In genomic region chr6:160991411-160992322, GRCh38 we compare ENCODE assay signal across 1 cellular context.
TF ChIP-seq lines count a peak whose summit lies in the region.

A gene with protein sequence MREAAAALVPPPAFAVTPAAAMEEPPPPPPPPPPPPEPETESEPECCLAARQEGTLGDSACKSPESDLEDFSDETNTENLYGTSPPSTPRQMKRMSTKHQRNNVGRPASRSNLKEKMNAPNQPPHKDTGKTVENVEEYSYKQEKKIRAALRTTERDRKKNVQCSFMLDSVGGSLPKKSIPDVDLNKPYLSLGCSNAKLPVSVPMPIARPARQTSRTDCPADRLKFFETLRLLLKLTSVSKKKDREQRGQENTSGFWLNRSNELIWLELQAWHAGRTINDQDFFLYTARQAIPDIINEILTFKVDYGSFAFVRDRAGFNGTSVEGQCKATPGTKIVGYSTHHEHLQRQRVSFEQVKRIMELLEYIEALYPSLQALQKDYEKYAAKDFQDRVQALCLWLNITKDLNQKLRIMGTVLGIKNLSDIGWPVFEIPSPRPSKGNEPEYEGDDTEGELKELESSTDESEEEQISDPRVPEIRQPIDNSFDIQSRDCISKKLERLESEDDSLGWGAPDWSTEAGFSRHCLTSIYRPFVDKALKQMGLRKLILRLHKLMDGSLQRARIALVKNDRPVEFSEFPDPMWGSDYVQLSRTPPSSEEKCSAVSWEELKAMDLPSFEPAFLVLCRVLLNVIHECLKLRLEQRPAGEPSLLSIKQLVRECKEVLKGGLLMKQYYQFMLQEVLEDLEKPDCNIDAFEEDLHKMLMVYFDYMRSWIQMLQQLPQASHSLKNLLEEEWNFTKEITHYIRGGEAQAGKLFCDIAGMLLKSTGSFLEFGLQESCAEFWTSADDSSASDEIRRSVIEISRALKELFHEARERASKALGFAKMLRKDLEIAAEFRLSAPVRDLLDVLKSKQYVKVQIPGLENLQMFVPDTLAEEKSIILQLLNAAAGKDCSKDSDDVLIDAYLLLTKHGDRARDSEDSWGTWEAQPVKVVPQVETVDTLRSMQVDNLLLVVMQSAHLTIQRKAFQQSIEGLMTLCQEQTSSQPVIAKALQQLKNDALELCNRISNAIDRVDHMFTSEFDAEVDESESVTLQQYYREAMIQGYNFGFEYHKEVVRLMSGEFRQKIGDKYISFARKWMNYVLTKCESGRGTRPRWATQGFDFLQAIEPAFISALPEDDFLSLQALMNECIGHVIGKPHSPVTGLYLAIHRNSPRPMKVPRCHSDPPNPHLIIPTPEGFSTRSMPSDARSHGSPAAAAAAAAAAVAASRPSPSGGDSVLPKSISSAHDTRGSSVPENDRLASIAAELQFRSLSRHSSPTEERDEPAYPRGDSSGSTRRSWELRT (N-terminal part only) (plus strand): TSS chr6:160991769. CDS start chr6:160991932, 163 bp downstream.

TF ChIP-seq in HepG2, 621 proteins besides CTCF, POLR2A, EP300 and RAD21 (continued from another document and continues in another):
- TF ChIP-seq, protein P1, sequence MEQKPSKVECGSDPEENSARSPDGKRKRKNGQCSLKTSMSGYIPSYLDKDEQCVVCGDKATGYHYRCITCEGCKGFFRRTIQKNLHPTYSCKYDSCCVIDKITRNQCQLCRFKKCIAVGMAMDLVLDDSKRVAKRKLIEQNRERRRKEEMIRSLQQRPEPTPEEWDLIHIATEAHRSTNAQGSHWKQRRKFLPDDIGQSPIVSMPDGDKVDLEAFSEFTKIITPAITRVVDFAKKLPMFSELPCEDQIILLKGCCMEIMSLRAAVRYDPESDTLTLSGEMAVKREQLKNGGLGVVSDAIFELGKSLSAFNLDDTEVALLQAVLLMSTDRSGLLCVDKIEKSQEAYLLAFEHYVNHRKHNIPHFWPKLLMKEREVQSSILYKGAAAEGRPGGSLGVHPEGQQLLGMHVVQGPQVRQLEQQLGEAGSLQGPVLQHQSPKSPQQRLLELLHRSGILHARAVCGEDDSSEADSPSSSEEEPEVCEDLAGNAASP (CRISPR knock-in tag; IDR thresholded peaks at IDR 0.05; ENCODE audit: borderline replicate concordance), result no peak
- 0 out of 2 replicates have a peak, but pooled peaks have one; percentile 7 for TF ChIP-seq AHR (CRISPR knock-in tag; IDR thresholded peaks at IDR 0.05)
- TF ChIP-seq GATAD1 (CRISPR knock-in tag; IDR thresholded peaks at IDR 0.05), result peak; percentile 90
- 0 out of 2 replicates have a peak, but pooled peaks have one; percentile 30 for TF ChIP-seq ZNF674 (CRISPR knock-in tag; IDR thresholded peaks at IDR 0.05; ENCODE audit: low read depth)
- no peak for TF ChIP-seq GPBP1L1 (CRISPR knock-in tag; IDR thresholded peaks at IDR 0.05)
- TF ChIP-seq KLF16 (CRISPR knock-in tag; IDR thresholded peaks at IDR 0.05), result peak in 1 of 2 experiments; percentile 63; a peak in 1 of 4 replicates
- peak; percentile 68; the same call in 1 of the 2 replicates for TF ChIP-seq ZNF766 (CRISPR knock-in tag; IDR thresholded peaks at IDR 0.05; ENCODE audit: borderline replicate concordance)
- TF ChIP-seq WIZ (CRISPR knock-in tag; IDR thresholded peaks at IDR 0.05), result peak; percentile 74; the same call in 1 of the 2 replicates
- peak; percentile 54; the same call in 1 of the 2 replicates for TF ChIP-seq ZNF816 (CRISPR knock-in tag; IDR thresholded peaks at IDR 0.05; ENCODE audit: borderline replicate concordance)
- TF ChIP-seq ZBTB42 (CRISPR knock-in tag; IDR thresholded peaks at IDR 0.05), result peak; percentile 90
- TF ChIP-seq ZSCAN12 (CRISPR knock-in tag; IDR thresholded peaks at IDR 0.05), result peak; percentile 94
- TF ChIP-seq ZNF772 (CRISPR knock-in tag; IDR thresholded peaks at IDR 0.05), result peak; percentile 42; the same call in 1 of the 2 replicates
- TF ChIP-seq ZNF432 (CRISPR knock-in tag; IDR thresholded peaks at IDR 0.05; ENCODE audit: borderline replicate concordance), result no peak
- TF ChIP-seq REPIN1 (CRISPR knock-in tag; IDR thresholded peaks at IDR 0.05; ENCODE audit: borderline replicate concordance, low read depth), result peak; percentile 81
- TF ChIP-seq, protein P2, sequence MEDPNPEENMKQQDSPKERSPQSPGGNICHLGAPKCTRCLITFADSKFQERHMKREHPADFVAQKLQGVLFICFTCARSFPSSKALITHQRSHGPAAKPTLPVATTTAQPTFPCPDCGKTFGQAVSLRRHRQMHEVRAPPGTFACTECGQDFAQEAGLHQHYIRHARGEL (CRISPR knock-in tag; IDR thresholded peaks at IDR 0.05), result 0 out of 2 replicates have a peak, but pooled peaks have one; percentile 20
- TF ChIP-seq ZNF614 (CRISPR knock-in tag; IDR thresholded peaks at IDR 0.05; ENCODE audit: borderline replicate concordance), result peak; percentile 51; the same call in 1 of the 2 replicates
- peak; percentile 69 for TF ChIP-seq TFDP2 (CRISPR knock-in tag; IDR thresholded peaks at IDR 0.05)
- 0 out of 2 replicates have a peak, but pooled peaks have one; percentile 10 for TF ChIP-seq MED1 (CRISPR knock-in tag; IDR thresholded peaks at IDR 0.05)
- TF ChIP-seq ZFP1 (CRISPR knock-in tag; IDR thresholded peaks at IDR 0.05), result no peak
- TF ChIP-seq PCBP1 (IDR thresholded peaks at IDR 0.05; ENCODE audit: borderline replicate concordance, low read depth, low read length), result 0 out of 2 replicates have a peak, but pooled peaks have one; percentile 13
- TF ChIP-seq MTA1 (CRISPR knock-in tag; IDR thresholded peaks at IDR 0.05; ENCODE audit: borderline replicate concordance), result peak; percentile 85; the same call in 1 of the 2 replicates
- no peak for TF ChIP-seq ZNF256 (CRISPR knock-in tag; conservative IDR thresholded peaks at IDR 0.05)
- TF ChIP-seq SPEN (CRISPR knock-in tag; IDR thresholded peaks at IDR 0.05; ENCODE audit: low read depth), result peak; percentile 89
- TF ChIP-seq FOXJ3 (CRISPR knock-in tag; IDR thresholded peaks at IDR 0.05; ENCODE audit: borderline replicate concordance), result 0 out of 2 replicates have a peak, but pooled peaks have one; percentile 20
- TF ChIP-seq RXRB (CRISPR knock-in tag; IDR thresholded peaks at IDR 0.05; ENCODE audit: borderline replicate concordance), result peak; percentile 9; the same call in 1 of the 2 replicates
- TF ChIP-seq AKNA (CRISPR knock-in tag; IDR thresholded peaks at IDR 0.05; ENCODE audit: borderline replicate concordance), result no peak
- no peak for TF ChIP-seq RFX1 (IDR thresholded peaks at IDR 0.05)
- TF ChIP-seq, protein P3, sequence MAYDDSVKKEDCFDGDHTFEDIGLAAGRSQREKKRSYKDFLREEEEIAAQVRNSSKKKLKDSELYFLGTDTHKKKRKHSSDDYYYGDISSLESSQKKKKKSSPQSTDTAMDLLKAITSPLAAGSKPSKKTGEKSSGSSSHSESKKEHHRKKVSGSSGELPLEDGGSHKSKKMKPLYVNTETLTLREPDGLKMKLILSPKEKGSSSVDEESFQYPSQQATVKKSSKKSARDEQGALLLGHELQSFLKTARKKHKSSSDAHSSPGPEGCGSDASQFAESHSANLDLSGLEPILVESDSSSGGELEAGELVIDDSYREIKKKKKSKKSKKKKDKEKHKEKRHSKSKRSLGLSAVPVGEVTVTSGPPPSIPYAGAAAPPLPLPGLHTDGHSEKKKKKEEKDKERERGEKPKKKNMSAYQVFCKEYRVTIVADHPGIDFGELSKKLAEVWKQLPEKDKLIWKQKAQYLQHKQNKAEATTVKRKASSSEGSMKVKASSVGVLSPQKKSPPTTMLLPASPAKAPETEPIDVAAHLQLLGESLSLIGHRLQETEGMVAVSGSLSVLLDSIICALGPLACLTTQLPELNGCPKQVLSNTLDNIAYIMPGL (CRISPR knock-in tag; IDR thresholded peaks at IDR 0.05; ENCODE audit: borderline replicate concordance in 1 of 2, low read depth in 1 of 2), result peak; percentile 61 to 93
- TF ChIP-seq, protein P4, sequence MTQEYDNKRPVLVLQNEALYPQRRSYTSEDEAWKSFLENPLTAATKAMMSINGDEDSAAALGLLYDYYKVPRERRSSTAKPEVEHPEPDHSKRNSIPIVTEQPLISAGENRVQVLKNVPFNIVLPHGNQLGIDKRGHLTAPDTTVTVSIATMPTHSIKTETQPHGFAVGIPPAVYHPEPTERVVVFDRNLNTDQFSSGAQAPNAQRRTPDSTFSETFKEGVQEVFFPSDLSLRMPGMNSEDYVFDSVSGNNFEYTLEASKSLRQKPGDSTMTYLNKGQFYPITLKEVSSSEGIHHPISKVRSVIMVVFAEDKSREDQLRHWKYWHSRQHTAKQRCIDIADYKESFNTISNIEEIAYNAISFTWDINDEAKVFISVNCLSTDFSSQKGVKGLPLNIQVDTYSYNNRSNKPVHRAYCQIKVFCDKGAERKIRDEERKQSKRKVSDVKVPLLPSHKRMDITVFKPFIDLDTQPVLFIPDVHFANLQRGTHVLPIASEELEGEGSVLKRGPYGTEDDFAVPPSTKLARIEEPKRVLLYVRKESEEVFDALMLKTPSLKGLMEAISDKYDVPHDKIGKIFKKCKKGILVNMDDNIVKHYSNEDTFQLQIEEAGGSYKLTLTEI (CRISPR knock-in tag; conservative IDR thresholded peaks at IDR 0.05), result no peak
- TF ChIP-seq, protein P5, sequence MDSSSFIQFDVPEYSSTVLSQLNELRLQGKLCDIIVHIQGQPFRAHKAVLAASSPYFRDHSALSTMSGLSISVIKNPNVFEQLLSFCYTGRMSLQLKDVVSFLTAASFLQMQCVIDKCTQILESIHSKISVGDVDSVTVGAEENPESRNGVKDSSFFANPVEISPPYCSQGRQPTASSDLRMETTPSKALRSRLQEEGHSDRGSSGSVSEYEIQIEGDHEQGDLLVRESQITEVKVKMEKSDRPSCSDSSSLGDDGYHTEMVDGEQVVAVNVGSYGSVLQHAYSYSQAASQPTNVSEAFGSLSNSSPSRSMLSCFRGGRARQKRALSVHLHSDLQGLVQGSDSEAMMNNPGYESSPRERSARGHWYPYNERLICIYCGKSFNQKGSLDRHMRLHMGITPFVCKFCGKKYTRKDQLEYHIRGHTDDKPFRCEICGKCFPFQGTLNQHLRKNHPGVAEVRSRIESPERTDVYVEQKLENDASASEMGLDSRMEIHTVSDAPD (CRISPR knock-in tag; IDR thresholded peaks at IDR 0.05), result 0 out of 2 replicates have a peak, but pooled peaks have one; percentile 31
- TF ChIP-seq ZNF484 (CRISPR knock-in tag; IDR thresholded peaks at IDR 0.05; ENCODE audit: borderline replicate concordance, low read depth), result no peak
- TF ChIP-seq ZBTB38 (CRISPR knock-in tag; IDR thresholded peaks at IDR 0.05), result peak; percentile 88
- no peak for TF ChIP-seq SNAPC2 (CRISPR knock-in tag; IDR thresholded peaks at IDR 0.05)
- TF ChIP-seq RBM22 (optimal IDR thresholded peaks at IDR 0.05; ENCODE audit: low read length), result no peak
- peak; percentile 72; the same call in 1 of the 2 replicates for TF ChIP-seq ZNF556 (CRISPR knock-in tag; IDR thresholded peaks at IDR 0.05; ENCODE audit: borderline replicate concordance)
- no peak for TF ChIP-seq GABPA (IDR thresholded peaks at IDR 0.05; ENCODE audit: low read depth, low read length)
- no peak for TF ChIP-seq GABPA (CRISPR knock-in tag; IDR thresholded peaks at IDR 0.05; ENCODE audit: low read depth)
